ENCODE assay signal across 8 cellular contexts in genomic region chr4:84966382-84967291, GRCh38. TPM values are rescaled to one million over a fixed set of nuclear protein-coding genes. Genes with fewer than 3 reads are reported as not detected.
DNase-seq lines count a peak whose midpoint lies in the region; ATAC-seq and TF ChIP-seq lines count a peak whose summit lies in the region.

A gene with protein sequence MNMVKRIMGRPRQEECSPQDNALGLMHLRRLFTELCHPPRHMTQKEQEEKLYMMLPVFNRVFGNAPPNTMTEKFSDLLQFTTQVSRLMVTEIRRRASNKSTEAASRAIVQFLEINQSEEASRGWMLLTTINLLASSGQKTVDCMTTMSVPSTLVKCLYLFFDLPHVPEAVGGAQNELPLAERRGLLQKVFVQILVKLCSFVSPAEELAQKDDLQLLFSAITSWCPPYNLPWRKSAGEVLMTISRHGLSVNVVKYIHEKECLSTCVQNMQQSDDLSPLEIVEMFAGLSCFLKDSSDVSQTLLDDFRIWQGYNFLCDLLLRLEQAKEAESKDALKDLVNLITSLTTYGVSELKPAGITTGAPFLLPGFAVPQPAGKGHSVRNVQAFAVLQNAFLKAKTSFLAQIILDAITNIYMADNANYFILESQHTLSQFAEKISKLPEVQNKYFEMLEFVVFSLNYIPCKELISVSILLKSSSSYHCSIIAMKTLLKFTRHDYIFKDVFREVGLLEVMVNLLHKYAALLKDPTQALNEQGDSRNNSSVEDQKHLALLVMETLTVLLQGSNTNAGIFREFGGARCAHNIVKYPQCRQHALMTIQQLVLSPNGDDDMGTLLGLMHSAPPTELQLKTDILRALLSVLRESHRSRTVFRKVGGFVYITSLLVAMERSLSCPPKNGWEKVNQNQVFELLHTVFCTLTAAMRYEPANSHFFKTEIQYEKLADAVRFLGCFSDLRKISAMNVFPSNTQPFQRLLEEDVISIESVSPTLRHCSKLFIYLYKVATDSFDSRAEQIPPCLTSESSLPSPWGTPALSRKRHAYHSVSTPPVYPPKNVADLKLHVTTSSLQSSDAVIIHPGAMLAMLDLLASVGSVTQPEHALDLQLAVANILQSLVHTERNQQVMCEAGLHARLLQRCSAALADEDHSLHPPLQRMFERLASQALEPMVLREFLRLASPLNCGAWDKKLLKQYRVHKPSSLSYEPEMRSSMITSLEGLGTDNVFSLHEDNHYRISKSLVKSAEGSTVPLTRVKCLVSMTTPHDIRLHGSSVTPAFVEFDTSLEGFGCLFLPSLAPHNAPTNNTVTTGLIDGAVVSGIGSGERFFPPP (N-terminal part only) (minus strand): TSS chr4:84966690. CDS start chr4:84860591, 106,099 bp downstream.

- CTCF ChIA-PET in CD8-positive, alpha-beta T cell (lab: Charles Lee) = no interaction called here

- no peaks in the 10 kb centered on the region for H3K36me3 ChIP-seq in CD8-positive, alpha-beta T cell (ENCODE audit: insufficient read depth, low read length)
- no peaks in the 10 kb centered on the region for H3K36me3 ChIP-seq in gastrocnemius medialis

- peaks cover 30% of the 10 kb centered on the region for H3K27me3 Mint-ChIP-seq in CD8-positive, alpha-beta T cell (ENCODE audit: low read depth)

- ATAC-seq in CD8-positive, alpha-beta T cell = no peak
- ATAC-seq in GM21390 (IDR thresholded peaks at IDR 0.05; ENCODE audit: unreplicated experiment) (peak; percentile 64), gastrocnemius medialis (peak; percentile 88 to 92), GM21447 (IDR thresholded peaks at IDR 0.05; ENCODE audit: unreplicated experiment) (no peak)

- DNase-seq in CD8-positive, alpha-beta T cell = no peak
- DNase-seq in NCI-H1048 (lab: John Stamatoyannopoulos, UW) = peak; percentile 51
- DNase-seq in SK-MEL-5 (ENCODE audit: low read depth, low spot score) = peak; percentile 89
- DNase-seq in coronary artery (ENCODE audit: low spot score) = peak; percentile 92
- peak; percentile 92 for DNase-seq in iris pigment epithelial cell (ENCODE audit: low read depth)
- DNase-seq in gastrocnemius medialis = peak; percentile 85 to 86

- H3K4me3 ChIP-seq in CD8-positive, alpha-beta T cell (ENCODE audit: low read depth, low read length) = peak within 1 kb of the TSS; percentile 20
- H3K4me3 ChIP-seq in coronary artery (peak within 1 kb of the TSS; percentile 99), gastrocnemius medialis (peak within 1 kb of the TSS; percentile 77 to 81 (median 81))

- H3K9me3 Mint-ChIP-seq in CD8-positive, alpha-beta T cell = peaks cover 2% of the 10 kb centered on the region

- peak within 1 kb of the TSS; percentile 78 for H3K4me3 Mint-ChIP-seq in CD8-positive, alpha-beta T cell

- H3K36me3 Mint-ChIP-seq in CD8-positive, alpha-beta T cell = no peaks in the 10 kb centered on the region

- H3K27ac Mint-ChIP-seq in CD8-positive, alpha-beta T cell = no peak within 1 kb of the TSS

- peak; percentile 61 to 79 for TF ChIP-seq POLR2A in gastrocnemius medialis (IDR thresholded peaks at IDR 0.05)

- peaks cover 5% of the 10 kb centered on the region for H3K4me1 ChIP-seq in CD8-positive, alpha-beta T cell (ENCODE audit: insufficient read depth, low read length)
- peaks cover 18 to 25% of the 10 kb centered on the region in 2 donors for H3K4me1 ChIP-seq in gastrocnemius medialis

- POLR2A ChIA-PET in CD8-positive, alpha-beta T cell (lab: Charles Lee) = no interaction called here

- H3K9me3 ChIP-seq in CD8-positive, alpha-beta T cell (ENCODE audit: low read length) = no peaks in the 10 kb centered on the region
- no peaks in the 10 kb centered on the region for H3K9me3 ChIP-seq in gastrocnemius medialis

- intact Hi-C loops in CD8-positive, alpha-beta T cell (cut with DNase I, micrococcal nuclease) = no loop called here
- intact Hi-C loops in gastrocnemius medialis (cut with DNase I; ENCODE audit: low total_unique reads) = loop anchor here (5.0 kb wide), 3 partner anchors 49 to 154 kb away; no protein-coding TSS in a partner anchor

- peaks cover 6% of the 10 kb centered on the region for H3K27me3 ChIP-seq in CD8-positive, alpha-beta T cell (ENCODE audit: insufficient read depth, low read length)
- no peaks in the 10 kb centered on the region for H3K27me3 ChIP-seq in gastrocnemius medialis

- in situ Hi-C loops in SK-MEL-5 (cut with HindIII; ENCODE audit: low pct_unique_long_range_greater_than_20kb, low sequenced_read_pairs) = no loop called here
- in situ Hi-C loops in gastrocnemius medialis (cut with MboI; ENCODE audit: low sequenced_read_pairs in 4 of 4) = loop anchor here in 1 of 4 donors (25.0 kb wide), 1 partner anchor 129 kb away; no protein-coding TSS in a partner anchor

- no peak for TF ChIP-seq CTCF in CD8-positive, alpha-beta T cell (IDR thresholded peaks at IDR 0.05)
- TF ChIP-seq CTCF in coronary artery (IDR thresholded peaks at IDR 0.05) = no peak
- peak in 1 of 5 experiments; percentile 11 for TF ChIP-seq CTCF in gastrocnemius medialis (IDR thresholded peaks at IDR 0.05 in 4 of 5, conservative IDR thresholded peaks at IDR 0.05 in 1 of 5)

- no peak within 1 kb of the TSS for H3K27ac ChIP-seq in CD8-positive, alpha-beta T cell (ENCODE audit: low read depth, low read length)
- peak within 1 kb of the TSS; percentile 92 to 98 for H3K27ac ChIP-seq in coronary artery
- peak within 1 kb of the TSS; percentile 91 to 96 (median 92) for H3K27ac ChIP-seq in gastrocnemius medialis

- H3K4me1 Mint-ChIP-seq in CD8-positive, alpha-beta T cell (ENCODE audit: low read depth) = peaks cover 14% of the 10 kb centered on the region

RNA-seq across cellular contexts. Expression of the gene that starts here (rescaled TPM):
- not detected for total RNA-seq in CD8-positive, alpha-beta T cell
- 19.2 and 20.4 TPM in 2 replicates for total RNA-seq in SK-MEL-5 (2014; rRNA removed; shearing (Covaris generic))
- 11.5 and 14.1 TPM in 2 replicates for polyA plus RNA-seq in SK-MEL-5 (2015; cell fraction: cytosol; rRNA removed)
- 10.1 and 21.2 TPM in 2 replicates for polyA plus RNA-seq in SK-MEL-5 (2015; cell fraction: nucleus; rRNA removed)
- 10 to 100 TPM; 28.3 to 65.9 (median 36.4) TPM for total RNA-seq in gastrocnemius medialis

Comparison
In these comparisons a context has a peak if more than half of its experiments do, and no peak if none do; other contexts are left out.
1. RNA of the gene that starts here (total RNA-seq): 28.3 to 65.9 TPM in gastrocnemius medialis and 19.2 to 20.4 TPM in SK-MEL-5; not detected in CD8-positive, alpha-beta T cell; every median in the first group is over 10 times any median in the second.
2. ATAC-seq: peak in GM21390 (single experiment) and gastrocnemius medialis (2 of 2); none in CD8-positive, alpha-beta T cell (single experiment) and GM21447 (single experiment).
3. DNase-seq: peak in NCI-H1048 (single experiment), SK-MEL-5 (single experiment), coronary artery (single experiment), iris pigment epithelial cell (single experiment) and gastrocnemius medialis (2 of 2); none in CD8-positive, alpha-beta T cell (0 of 7).
4. H3K4me3 ChIP-seq: peak in every context shown above with its lines; median percentile 99 in coronary artery; 81 in gastrocnemius medialis; 20 in CD8-positive, alpha-beta T cell.